Comparison of ENCODE assay signal across 9 cellular contexts in the genomic region with DNA sequence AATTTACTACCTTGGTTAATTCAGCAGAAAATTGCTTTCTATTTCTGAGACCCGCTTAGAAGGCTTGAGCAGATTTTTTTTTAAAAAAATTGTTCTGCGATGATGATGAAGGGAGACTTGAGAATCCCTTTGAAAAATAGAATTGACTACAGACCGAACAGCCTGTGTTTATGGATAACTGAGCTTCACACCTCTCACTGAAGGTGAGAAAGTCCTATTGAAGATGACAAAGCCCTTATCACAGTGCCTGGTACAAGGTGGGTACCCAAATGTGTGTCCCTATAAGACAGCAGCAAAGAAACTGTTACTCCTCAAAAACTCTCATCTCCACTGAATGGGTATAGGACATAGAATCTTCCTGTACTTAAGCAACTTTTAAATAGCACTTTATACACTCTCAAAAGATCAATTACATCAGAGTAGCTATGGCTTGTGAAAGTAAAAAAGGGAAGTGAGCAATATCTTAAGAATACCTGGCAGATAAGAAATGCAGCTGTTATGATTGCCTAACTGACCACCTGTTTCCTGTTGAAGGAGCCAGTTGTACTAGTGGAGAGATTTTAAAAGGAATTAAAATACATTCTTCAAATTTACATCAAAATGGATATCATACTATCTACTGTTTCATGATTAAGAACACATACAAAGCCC.
A peak's percentile ranks its signal among the peaks of the same experiment; 100 is the strongest.
DNase-seq lines count a peak whose midpoint lies in the region; ATAC-seq, FAIRE-seq and TF ChIP-seq lines count a peak whose summit lies in the region.
"Had no signal": no experiment of that assay in that cellular context is flagged by ENCODE, and none has a peak within 500 bp of the region (broad histone marks: within the 10 kb centered on the region; RNA-seq: fewer than 3 reads in every experiment).

No MANE protein-coding gene starts in this region.

- TF ChIP-seq CTCF in KMS-11 (conservative IDR thresholded peaks at IDR 0.05; ENCODE audit: low read depth, low read length) (no peak), fibroblast of the aortic adventitia (IDR thresholded peaks at IDR 0.05; ENCODE audit: insufficient read depth, low read length) (no peak)

- no peaks in the 10 kb centered on the region for H3K79me2 ChIP-seq in KMS-11 (ENCODE audit: insufficient read depth, low read depth)

- ATAC-seq in GM18517 (IDR thresholded peaks at IDR 0.05; ENCODE audit: unreplicated experiment) (peak; percentile 100), HG02623 (IDR thresholded peaks at IDR 0.05; ENCODE audit: unreplicated experiment) (peak; percentile 100)

- no peaks in the 10 kb centered on the region for H3K27me3 ChIP-seq in KMS-11 (ENCODE audit: insufficient read depth, low read depth)

- H3K9ac ChIP-seq in KMS-11: no peak overlapping the region

- CTCF ChIA-PET in activated CD4-positive, alpha-beta T cell treated with anti-CD3 and anti-CD28 coated beads, Interleukin-2, amount 10 ng/mL, durations not matched to agents 7 days and 5 days (lab: Charles Lee): no interaction called here
- CTCF ChIA-PET in activated naive CD4-positive, alpha-beta T cell treated with anti-CD3 and anti-CD28 coated beads, Interleukin-2, amount 10 ng/mL, durations not matched to agents 7 days and 5 days (lab: Charles Lee): no interaction called here

- peak overlapping the region; percentile 11; the same call in 1 of the 2 replicates for H3K4me2 ChIP-seq in KMS-11

- no peak overlapping the region for H3K4me3 Mint-ChIP-seq in activated CD4-positive, alpha-beta T cell treated with anti-CD3 and anti-CD28 coated beads, Interleukin-2, amount 10 ng/mL, durations not matched to agents 7 days and 5 days
- no peak overlapping the region for H3K4me3 Mint-ChIP-seq in activated naive CD4-positive, alpha-beta T cell treated with anti-CD3 and anti-CD28 coated beads, Interleukin-2, amount 10 ng/mL, durations not matched to agents 7 days and 5 days
- H3K4me3 Mint-ChIP-seq: immature natural killer cell had no signal

- peaks cover 20% of the 10 kb centered on the region for H3K4me1 ChIP-seq in KMS-11 (ENCODE audit: low read depth, poor library complexity, severe bottlenecking)

- POLR2A ChIA-PET in activated CD4-positive, alpha-beta T cell treated with anti-CD3 and anti-CD28 coated beads, Interleukin-2, amount 10 ng/mL, durations not matched to agents 7 days and 5 days (lab: Charles Lee): no interaction called here

- H3K36me3 ChIP-seq in KMS-11 (ENCODE audit: insufficient read depth): no peaks in the 10 kb centered on the region

- H3K36me3 Mint-ChIP-seq in activated CD4-positive, alpha-beta T cell treated with anti-CD3 and anti-CD28 coated beads, Interleukin-2, amount 10 ng/mL, durations not matched to agents 7 days and 5 days (ENCODE audit: low read depth): no peaks in the 10 kb centered on the region
- H3K36me3 Mint-ChIP-seq in activated naive CD4-positive, alpha-beta T cell treated with anti-CD3 and anti-CD28 coated beads, Interleukin-2, amount 10 ng/mL, durations not matched to agents 7 days and 5 days: no peaks in the 10 kb centered on the region

- H3K27me3 Mint-ChIP-seq in activated CD4-positive, alpha-beta T cell treated with anti-CD3 and anti-CD28 coated beads, Interleukin-2, amount 10 ng/mL, durations not matched to agents 7 days and 5 days: no peaks in the 10 kb centered on the region
- H3K27me3 Mint-ChIP-seq in activated naive CD4-positive, alpha-beta T cell treated with anti-CD3 and anti-CD28 coated beads, Interleukin-2, amount 10 ng/mL, durations not matched to agents 7 days and 5 days: no peaks in the 10 kb centered on the region

- peak; percentile 87 for DNase-seq in fibroblast of the aortic adventitia (ENCODE audit: low read depth)
- DNase-seq in activated CD4-positive, alpha-beta T cell treated with anti-CD3 and anti-CD28 coated beads, Interleukin-2, amount 10 ng/mL, durations not matched to agents 7 days and 5 days: no peak
- no peak for DNase-seq in Ammon's horn (ENCODE audit: low spot score)
- DNase-seq in urothelium cell line (ENCODE audit: low spot score): no peak
- no peak for DNase-seq in activated naive CD4-positive, alpha-beta T cell treated with anti-CD3 and anti-CD28 coated beads, Interleukin-2, amount 10 ng/mL, durations not matched to agents 7 days and 5 days
- DNase-seq: immature natural killer cell had no signal

- H4K20me1 ChIP-seq in KMS-11 (ENCODE audit: insufficient read depth): no peaks in the 10 kb centered on the region

- no peaks in the 10 kb centered on the region for H3K4me1 Mint-ChIP-seq in activated CD4-positive, alpha-beta T cell treated with anti-CD3 and anti-CD28 coated beads, Interleukin-2, amount 10 ng/mL, durations not matched to agents 7 days and 5 days
- no peaks in the 10 kb centered on the region for H3K4me1 Mint-ChIP-seq in activated naive CD4-positive, alpha-beta T cell treated with anti-CD3 and anti-CD28 coated beads, Interleukin-2, amount 10 ng/mL, durations not matched to agents 7 days and 5 days

- no peak for FAIRE-seq in urothelium cell line (lab: Jason Lieb, UNC)

- no peaks in the 10 kb centered on the region for H3K9me3 Mint-ChIP-seq in activated CD4-positive, alpha-beta T cell treated with anti-CD3 and anti-CD28 coated beads, Interleukin-2, amount 10 ng/mL, durations not matched to agents 7 days and 5 days
- H3K9me3 Mint-ChIP-seq in activated naive CD4-positive, alpha-beta T cell treated with anti-CD3 and anti-CD28 coated beads, Interleukin-2, amount 10 ng/mL, durations not matched to agents 7 days and 5 days: no peaks in the 10 kb centered on the region

- no peak overlapping the region for H2AFZ ChIP-seq in KMS-11 (ENCODE audit: low read depth)

- H3K4me3 ChIP-seq in KMS-11 (IDR thresholded peaks at IDR 0.05; ENCODE audit: insufficient read depth, low read depth, low read length) (no peak overlapping the region), fibroblast of the aortic adventitia (ENCODE audit: low read depth, low read length) (no peak overlapping the region)

- H3K27ac Mint-ChIP-seq in activated CD4-positive, alpha-beta T cell treated with anti-CD3 and anti-CD28 coated beads, Interleukin-2, amount 10 ng/mL, durations not matched to agents 7 days and 5 days: no peak overlapping the region
- no peak overlapping the region for H3K27ac Mint-ChIP-seq in activated naive CD4-positive, alpha-beta T cell treated with anti-CD3 and anti-CD28 coated beads, Interleukin-2, amount 10 ng/mL, durations not matched to agents 7 days and 5 days
- H3K27ac Mint-ChIP-seq: immature natural killer cell had no signal

- no peak overlapping the region for H3K27ac ChIP-seq in KMS-11
